ENCODE assay signal across 6 cellular contexts in the genomic region with DNA sequence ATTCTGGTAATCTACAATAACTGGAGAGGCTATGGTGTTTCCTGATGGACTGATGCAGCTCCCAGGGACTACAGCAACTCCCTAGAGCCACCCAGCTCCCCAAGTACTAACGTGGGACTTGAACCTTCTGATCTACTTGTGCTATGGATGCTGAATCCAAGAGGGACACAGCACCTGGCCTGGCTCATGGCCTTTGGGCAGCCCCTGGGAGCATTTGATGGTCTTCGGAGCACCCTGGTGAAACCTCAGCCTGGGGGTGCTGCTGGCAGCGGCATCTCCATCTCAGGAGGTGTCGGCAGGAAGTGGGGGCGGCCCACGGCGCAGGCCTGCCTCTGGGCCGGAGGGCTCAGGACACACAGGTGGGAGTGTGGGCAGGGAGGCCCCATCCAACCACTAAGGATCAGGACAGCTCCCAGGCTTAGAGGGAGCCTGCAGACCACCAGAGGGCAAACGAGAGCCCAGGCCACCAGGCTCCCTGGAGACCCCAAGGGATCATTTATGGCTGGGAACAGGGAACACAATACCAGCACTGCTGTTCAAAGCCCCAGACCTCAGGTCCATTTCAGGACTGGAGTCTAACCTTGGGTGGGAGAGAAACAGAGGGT. TPM values are rescaled to one million over a fixed set of nuclear protein-coding genes. Genes with fewer than 3 reads are reported as not detected.
DNase-seq lines count a peak whose midpoint lies in the region; TF ChIP-seq lines count a peak whose summit lies in the region.

No MANE protein-coding gene starts in this region.

- H3K4me2 ChIP-seq in trophoblast cell (ENCODE audit: low read length) = no peak overlapping the region

- no peak overlapping the region for H3K23ac ChIP-seq in trophoblast cell (ENCODE audit: low read length)

- WGBS in trophoblast cell (ENCODE audit: extremely low coverage, insufficient coverage, insufficient read length) = no CpG with 5 or more reads among the region's 9 CpGs

- H2AK5ac ChIP-seq in trophoblast cell (ENCODE audit: low read length) = peak overlapping the region; percentile 24

- H3K4me1 ChIP-seq in trophoblast cell (ENCODE audit: control insufficient read depth in 1 of 2, insufficient read depth in 2 of 2, low read length in 2 of 2) = peaks cover 41 to 52% of the 10 kb centered on the region in 2 experiments

- H3K36me3 ChIP-seq in H7 (replicated peaks; ENCODE audit: control insufficient read depth, insufficient read depth, low read length) (no peaks in the 10 kb centered on the region; the same call in none of the 2 replicates), brain microvascular endothelial cell (replicated peaks) (peaks cover 33% of the 10 kb centered on the region), trophoblast cell (ENCODE audit: control insufficient read depth in 1 of 2, insufficient read depth in 2 of 2, low read length in 2 of 2) (peaks cover 44 to 49% of the 10 kb centered on the region in 2 experiments)

- peak overlapping the region; percentile 50 for H2AFZ ChIP-seq in trophoblast cell (ENCODE audit: insufficient read depth, low read length, poor library complexity)

- H3K27ac ChIP-seq in brain microvascular endothelial cell = peak overlapping the region; percentile 76
- H3K27ac ChIP-seq in trophoblast cell (ENCODE audit: low read depth, low read length) = no peak overlapping the region

- no peak overlapping the region for H4K8ac ChIP-seq in trophoblast cell (ENCODE audit: low read depth, low read length)

- no peak overlapping the region for H2BK5ac ChIP-seq in trophoblast cell (ENCODE audit: low read depth, low read length, poor library complexity)

- H3K4ac ChIP-seq in trophoblast cell (ENCODE audit: low read depth, low read length) = peak overlapping the region; percentile 42

- no peak overlapping the region for H3K4me3 ChIP-seq in H7 (ENCODE audit: insufficient read depth, low read depth, low read length)
- no peak overlapping the region for H3K4me3 ChIP-seq in brain microvascular endothelial cell (ENCODE audit: low read depth, low read length)
- H3K4me3 ChIP-seq in trophoblast cell (ENCODE audit: low read depth, low read length) = no peak overlapping the region

- H2BK12ac ChIP-seq in trophoblast cell (ENCODE audit: low read length) = peak overlapping the region; percentile 59

- no peak overlapping the region for H4K12ac ChIP-seq in trophoblast cell (ENCODE audit: low read depth, low read length)

- H3K79me1 ChIP-seq in trophoblast cell (ENCODE audit: low read length) = peaks cover 21% of the 10 kb centered on the region

- peak overlapping the region; percentile 56 for H3K18ac ChIP-seq in trophoblast cell (ENCODE audit: low read length)

- H3K9me3 ChIP-seq in trophoblast cell (ENCODE audit: insufficient read depth, low read depth, low read length) = no peaks in the 10 kb centered on the region

- peak overlapping the region; percentile 28 for H4K91ac ChIP-seq in trophoblast cell (ENCODE audit: low read depth, low read length)

- H3K14ac ChIP-seq in trophoblast cell (ENCODE audit: low read length) = peak overlapping the region; percentile 30

- in situ Hi-C loops in brain microvascular endothelial cell (cut with HindIII; ENCODE audit: low pct_ligation_motif_present, low sequenced_read_pairs) = no loop called here

- H2BK120ac ChIP-seq in trophoblast cell (ENCODE audit: insufficient read depth, low read length, poor library complexity) = no peak overlapping the region

- peaks cover 18% of the 10 kb centered on the region for H3K79me2 ChIP-seq in trophoblast cell (ENCODE audit: control insufficient read depth, insufficient read depth, low read length, poor library complexity)

- H3K27me3 ChIP-seq in H7 (ENCODE audit: control insufficient read depth, insufficient read depth, low read length) (no peaks in the 10 kb centered on the region), brain microvascular endothelial cell (replicated peaks) (no peaks in the 10 kb centered on the region), trophoblast cell (ENCODE audit: insufficient read depth, low read length) (no peaks in the 10 kb centered on the region)

- no peak overlapping the region for H3K9ac ChIP-seq in trophoblast cell (ENCODE audit: low read length)

- DNase-seq in H7 = peak; percentile 87
- no peak for DNase-seq in brain microvascular endothelial cell
- DNase-seq in trophoblast cell = no peak
- DNase-seq in AG20443 (ENCODE audit: low spot score) = no peak
- no peak for DNase-seq in cortex of kidney (lab: John Stamatoyannopoulos, UW)
- DNase-seq in NCI-H2029 (lab: John Stamatoyannopoulos, UW) = no peak

- TF ChIP-seq CTCF in brain microvascular endothelial cell (IDR thresholded peaks at IDR 0.05; ENCODE audit: low read depth, low read length, missing control alignments) = peak; percentile 69

RNA-seq across cellular contexts. Expression of a gene that starts 8.7 kb away (rescaled TPM):
- 23.7 and 30.2 TPM in 2 replicates for total RNA-seq in H7 (2014; rRNA removed; shearing (Covaris generic))
- 138 and 148 TPM in 2 replicates for polyA plus RNA-seq in trophoblast cell (2013)

RNA-seq across cellular contexts. Expression of a gene that starts 25.2 kb away (rescaled TPM):
- 2.3 and 2.6 TPM in 2 replicates for total RNA-seq in H7 (2014; rRNA removed; shearing (Covaris generic))
- 19.4 and 20.9 TPM in 2 replicates for polyA plus RNA-seq in trophoblast cell (2013)

RNA-seq across cellular contexts. Expression of a gene that starts 47.3 kb away (rescaled TPM):
- total RNA-seq in H7 (2014; rRNA removed; shearing (Covaris generic)) = 19.3 and 22.5 TPM in 2 replicates
- polyA plus RNA-seq in trophoblast cell (2013) = 16.5 and 17.3 TPM in 2 replicates

RNA-seq across cellular contexts. Expression of a gene that starts 54.8 kb away (rescaled TPM):
- total RNA-seq in H7 (2014; rRNA removed; shearing (Covaris generic)) = 5.0 and 6.0 TPM in 2 replicates
- polyA plus RNA-seq in trophoblast cell (2013) = 10.5 and 11.1 TPM in 2 replicates

RNA-seq across cellular contexts. Expression of a gene that starts 59.3 kb away (rescaled TPM):
- total RNA-seq in H7 (2014; rRNA removed; shearing (Covaris generic)) = 31.7 and 40.0 TPM in 2 replicates
- polyA plus RNA-seq in trophoblast cell (2013) = 53.4 and 53.7 TPM in 2 replicates
